8 cellular contexts compared by ENCODE assay signal in the genomic region with DNA sequence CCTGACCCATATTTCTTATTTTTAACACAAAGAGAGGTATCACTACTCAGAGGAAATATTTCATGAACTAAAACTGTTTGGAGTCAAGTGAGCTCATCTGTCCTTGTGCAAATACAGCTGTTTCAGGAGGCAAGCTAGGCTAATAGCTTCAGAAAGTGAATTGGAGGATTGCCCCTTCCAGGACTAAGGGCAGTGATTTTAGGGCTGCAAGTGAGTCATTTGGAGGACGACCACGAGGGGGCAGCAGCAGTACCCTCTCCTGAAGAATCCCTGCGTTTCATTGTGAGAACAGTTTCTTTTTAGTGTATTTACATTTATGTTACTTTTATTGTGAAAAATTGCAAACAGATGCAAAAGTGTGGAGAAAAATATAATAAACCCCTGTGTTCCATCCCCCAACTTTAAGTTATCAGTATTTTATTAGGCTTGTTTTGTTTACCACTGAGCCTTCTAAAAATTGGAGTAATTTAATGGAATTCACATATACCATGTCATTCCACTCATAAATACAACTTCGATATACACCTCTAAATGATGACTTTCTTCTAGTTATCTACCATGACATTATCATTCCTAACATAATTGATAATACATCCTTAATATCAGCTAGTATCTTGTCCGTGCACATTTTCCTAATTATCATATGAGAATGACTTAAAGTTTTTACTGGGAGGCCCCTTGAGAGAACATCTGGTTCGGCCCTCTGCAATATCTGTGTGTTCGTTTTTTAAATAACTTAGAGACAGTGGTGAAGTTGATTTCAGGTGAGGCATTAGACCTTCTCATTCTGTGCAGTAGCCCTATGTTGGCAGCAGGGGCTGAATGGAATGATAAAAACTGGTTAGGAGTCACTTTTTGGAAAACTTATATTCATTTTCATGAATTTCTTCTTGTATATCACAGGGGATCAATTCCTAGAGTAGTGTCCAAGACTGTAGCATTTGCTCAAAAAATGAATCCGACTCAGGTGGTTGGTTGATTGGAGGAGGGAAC. TPM values are rescaled to one million over a fixed set of nuclear protein-coding genes. Genes with fewer than 3 reads are reported as not detected.
DNase-seq lines count a peak whose midpoint lies in the region; ATAC-seq and TF ChIP-seq lines count a peak whose summit lies in the region.

No MANE protein-coding gene starts in this region.

- BruUV-seq in A673 (replicated peaks; lab: Mats Ljungman, UMichigan), result no TSS peak

- H3K9me3 ChIP-seq in A673 (ENCODE audit: low read depth, low read length, poor library complexity, severe bottlenecking), result no peaks in the 10 kb centered on the region

- DNase-seq in A673 (ENCODE audit: low spot score) (peak; percentile 80), GM19238 (ENCODE audit: insufficient read length, low spot score) (peak; percentile 64), NCI-H2107 treated with DMSO at 0.1 percent for 48 hours (lab: John Stamatoyannopoulos, UW; ENCODE audit: unreplicated experiment) (peak; percentile 41), kidney epithelial cell (ENCODE audit: low read depth) (no peak)
- peak; percentile 58 for DNase-seq in activated CD4-positive, CD25-positive, alpha-beta regulatory T cell treated with anti-CD3 and anti-CD28 coated beads, Interleukin-2, amount 50 U/mL, for 16 hours (ENCODE audit: low read depth, low spot score)
- DNase-seq in central memory CD4-positive, alpha-beta T cell, result peak; percentile 72
- DNase-seq in stimulated activated CD4-positive, alpha-beta T cell treated with anti-CD3 and anti-CD28 coated beads, Interleukin-2, amount 100 ng/mL, for 24 hours, result peak; percentile 87

- intact Hi-C loops in A673 (cut with micrococcal nuclease; ENCODE audit: unreplicated experiment), result loop anchor here (1.0 to 10.0 kb wide), 3 partner anchors 31 to 349 kb away; no protein-coding TSS in a partner anchor

- POLR2A ChIA-PET in A673 (lab: Charles Lee; ENCODE audit: low non-redundant PET), result no interaction called here

- no peak for ATAC-seq in HG03439 (IDR thresholded peaks at IDR 0.05; ENCODE audit: unreplicated experiment)

- H3K27me3 ChIP-seq in A673 (replicated peaks; ENCODE audit: insufficient read depth, low read depth, low read length, poor library complexity) (no peaks in the 10 kb centered on the region), kidney epithelial cell (ENCODE audit: control insufficient read depth, insufficient read depth, low read length) (no peaks in the 10 kb centered on the region)

- no peak overlapping the region for H3K27ac ChIP-seq in A673 (ENCODE audit: low read depth, low read length, poor library complexity, severe bottlenecking)

- CTCF ChIA-PET in A673 (lab: Charles Lee), result interaction anchor here (0.6 to 2.0 kb wide), 2 partner anchors 32 to 185 kb away, joined by 3 to 10 read pairs; no protein-coding TSS in a partner anchor

- H3K4me3 ChIP-seq in A673 (ENCODE audit: low read depth, low read length, poor library complexity, severe bottlenecking), result no peak overlapping the region
- H3K4me3 ChIP-seq in kidney epithelial cell (ENCODE audit: low read depth, low read length), result no peak overlapping the region

- H3K36me3 ChIP-seq in A673 (ENCODE audit: insufficient read depth, low read length, poor library complexity, severe bottlenecking) (peaks cover 57% of the 10 kb centered on the region), kidney epithelial cell (ENCODE audit: control insufficient read depth, insufficient read depth, low read length) (peaks cover 1% of the 10 kb centered on the region)

- no peaks in the 10 kb centered on the region for H3K4me1 ChIP-seq in A673 (ENCODE audit: insufficient read depth, low read length, poor library complexity, severe bottlenecking)

- TF ChIP-seq CTCF in A673 (conservative IDR thresholded peaks at IDR 0.05; ENCODE audit: low read depth, low read length) (peak; percentile 91), kidney epithelial cell (IDR thresholded peaks at IDR 0.05; ENCODE audit: insufficient read depth, low read length, poor library complexity, severe bottlenecking) (peak; percentile 82)

RNA-seq across cellular contexts. Expression of a gene that starts 13.7 kb away (rescaled TPM):
- total RNA-seq in A673 (2021), result 13.9 and 14.6 TPM in 2 replicates
- total RNA-seq in kidney epithelial cell, result 14.8 and 15.3 TPM in 2 replicates

RNA-seq across cellular contexts. Expression of a gene that starts 19.9 kb away (rescaled TPM):
- total RNA-seq in A673 (2021) (1.3 and 3.5 TPM in 2 replicates), kidney epithelial cell (0.04 and 0.41 TPM in 2 replicates)

RNA-seq across cellular contexts. Expression of a gene that starts 35.8 kb away (rescaled TPM):
- 35.2 and 41.1 TPM in 2 replicates for total RNA-seq in A673 (2021)
- total RNA-seq in kidney epithelial cell, result 22.1 and 32.6 TPM in 2 replicates
